23 cellular contexts compared by ENCODE assay signal in the genomic region with DNA sequence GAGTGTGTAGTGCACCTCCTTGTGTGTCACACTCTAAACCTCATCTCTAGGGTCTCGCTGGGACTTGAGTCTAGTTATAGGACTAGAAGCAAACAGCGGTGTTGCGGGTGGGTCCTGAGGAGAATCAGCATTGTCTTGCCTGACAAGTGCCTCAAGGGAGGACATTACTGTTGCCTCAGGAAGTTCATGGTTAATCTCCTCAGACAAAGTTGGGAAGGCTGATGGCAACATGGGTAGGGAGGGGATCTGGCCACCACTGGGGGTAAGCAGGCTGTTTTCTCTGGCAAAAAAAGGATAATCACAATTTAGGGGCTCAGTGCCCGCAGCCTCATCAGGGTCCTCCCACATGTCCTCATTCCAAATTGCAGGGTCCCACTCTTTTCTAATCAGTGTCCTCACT. TPM values are rescaled to one million over a fixed set of nuclear protein-coding genes. Genes with fewer than 3 reads are reported as not detected.
DNase-seq lines count a peak whose midpoint lies in the region; ATAC-seq, FAIRE-seq and TF ChIP-seq lines count a peak whose summit lies in the region.
"Had no signal": no experiment of that assay in that cellular context is flagged by ENCODE, and none has a peak within 500 bp of the region (broad histone marks: within the 10 kb centered on the region; RNA-seq: fewer than 3 reads in every experiment).

No MANE protein-coding gene starts in this region.

- no peak overlapping the region for H3K9ac ChIP-seq in astrocyte (ENCODE audit: low read length)
- H3K9ac ChIP-seq: BLaER1 had no signal

- H3K27ac ChIP-seq in astrocyte (ENCODE audit: low read depth, low read length) (no peak overlapping the region), coronary artery (no peak overlapping the region), vagina (no peak overlapping the region)
- H3K27ac ChIP-seq: BLaER1, C4-2B had no signal

- no peak overlapping the region for H3K4me2 ChIP-seq in astrocyte (ENCODE audit: low read length)
- H3K4me2 ChIP-seq: BLaER1 had no signal

- peak; percentile 37 for FAIRE-seq in astrocyte (lab: Jason Lieb, UNC)
- FAIRE-seq: A204.1, D721Med, G401.6, GM12891 had no signal

- no peaks in the 10 kb centered on the region for H3K27me3 Mint-ChIP-seq in astrocyte (ENCODE audit: low read depth, unreplicated experiment)
- no peaks in the 10 kb centered on the region for H3K27me3 Mint-ChIP-seq in osteocyte (ENCODE audit: unreplicated experiment)
- H3K27me3 Mint-ChIP-seq: CD4-positive, alpha-beta T cell had no signal

- H3K4me3 ChIP-seq in astrocyte (ENCODE audit: insufficient read depth, low read depth, low read length) (no peak overlapping the region), coronary artery (no peak overlapping the region), vagina (no peak overlapping the region)
- H3K4me3 ChIP-seq: BLaER1 had no signal

- H3K27ac Mint-ChIP-seq in astrocyte (ENCODE audit: unreplicated experiment) (no peak overlapping the region), osteocyte (ENCODE audit: unreplicated experiment) (no peak overlapping the region)
- H3K27ac Mint-ChIP-seq: CD4-positive, alpha-beta T cell; CD8-positive, alpha-beta T cell had no signal

- ATAC-seq in GM19397 (IDR thresholded peaks at IDR 0.05; ENCODE audit: unreplicated experiment) (no peak), HG02571 (IDR thresholded peaks at IDR 0.05; ENCODE audit: unreplicated experiment) (no peak), GM18867 (IDR thresholded peaks at IDR 0.05; ENCODE audit: unreplicated experiment) (no peak)
- ATAC-seq: CD8-positive, alpha-beta T cell had no signal

- H3K4me1 ChIP-seq in astrocyte (ENCODE audit: insufficient read depth, low read length), result no peaks in the 10 kb centered on the region
- H3K4me1 ChIP-seq in vagina, result no peaks in the 10 kb centered on the region
- H3K4me1 ChIP-seq: BE2C, BLaER1, Caco-2 had no signal

- H4K20me1 ChIP-seq in astrocyte (ENCODE audit: insufficient read depth, low read length), result no peaks in the 10 kb centered on the region
- H4K20me1 ChIP-seq: BLaER1 had no signal

- H3K4me1 Mint-ChIP-seq in astrocyte (ENCODE audit: low read depth, unreplicated experiment) (no peaks in the 10 kb centered on the region), osteocyte (ENCODE audit: unreplicated experiment) (no peaks in the 10 kb centered on the region)

- no peak for TF ChIP-seq POLR2A in vagina (IDR thresholded peaks at IDR 0.05)

- TF ChIP-seq CTCF in astrocyte (IDR thresholded peaks at IDR 0.05; ENCODE audit: insufficient read depth, low read depth, low read length) (no peak), coronary artery (IDR thresholded peaks at IDR 0.05) (no peak), osteocyte (IDR thresholded peaks at IDR 0.05) (no peak), vagina (IDR thresholded peaks at IDR 0.05) (no peak)

- intact Hi-C loops in vagina (cut with DNase I), result no loop called here

- H3K9me3 Mint-ChIP-seq in astrocyte (ENCODE audit: unreplicated experiment) (no peaks in the 10 kb centered on the region), osteocyte (ENCODE audit: unreplicated experiment) (peaks cover 9% of the 10 kb centered on the region)
- H3K9me3 Mint-ChIP-seq: CD4-positive, alpha-beta T cell; CD8-positive, alpha-beta T cell had no signal

- H3K27me3 ChIP-seq in astrocyte (ENCODE audit: insufficient read depth, low read length) (no peaks in the 10 kb centered on the region), vagina (no peaks in the 10 kb centered on the region)
- H3K27me3 ChIP-seq: BE2C had no signal

- H3K4me3 Mint-ChIP-seq in astrocyte (ENCODE audit: unreplicated experiment) (no peak overlapping the region), osteocyte (ENCODE audit: unreplicated experiment) (no peak overlapping the region)
- H3K4me3 Mint-ChIP-seq: CD4-positive, alpha-beta T cell; CD8-positive, alpha-beta T cell had no signal

- H2AFZ ChIP-seq in astrocyte (ENCODE audit: low read depth, low read length), result no peak overlapping the region

- no peaks in the 10 kb centered on the region for H3K36me3 ChIP-seq in astrocyte (ENCODE audit: insufficient read depth, low read length)
- no peaks in the 10 kb centered on the region for H3K36me3 ChIP-seq in vagina
- H3K36me3 ChIP-seq: BE2C, BLaER1 had no signal

- H3K36me3 Mint-ChIP-seq in astrocyte (ENCODE audit: low read depth, unreplicated experiment) (no peaks in the 10 kb centered on the region), osteocyte (ENCODE audit: unreplicated experiment) (no peaks in the 10 kb centered on the region)
- H3K36me3 Mint-ChIP-seq: CD8-positive, alpha-beta T cell had no signal

- H3K9me3 ChIP-seq in astrocyte (ENCODE audit: insufficient read depth, low read depth, low read length) (no peaks in the 10 kb centered on the region), vagina (no peaks in the 10 kb centered on the region)
- H3K9me3 ChIP-seq: BE2C, BLaER1, Caco-2 had no signal

- no peak for DNase-seq in astrocyte (ENCODE audit: low read depth)
- DNase-seq in coronary artery (ENCODE audit: low spot score), result peak; percentile 19
- peak; percentile 32 for DNase-seq in osteocyte (ENCODE audit: extremely low spot score, unreplicated experiment)
- peak; percentile 60 to 72 for DNase-seq in vagina (ENCODE audit: extremely low spot score in 2 of 2)
- DNase-seq: 8988T; ACHN; BE2C; Caco-2; Calu3; CD4-positive, alpha-beta T cell; DMS79 treated with DMSO at 0.1 percent for 48 hours; GF-D8 had no signal

- H3K79me2 ChIP-seq in astrocyte (ENCODE audit: insufficient read depth, low read length), result no peaks in the 10 kb centered on the region

RNA-seq across cellular contexts. Expression of a gene that starts 12.4 kb away (rescaled TPM):
- total RNA-seq in astrocyte (0.16 TPM in 1 of 2 replicates, not detected in the other), osteocyte (not detected in 2 replicates), vagina (not detected)
- total RNA-seq: A673; Caco-2; Calu3; CD4-positive, alpha-beta T cell; CD8-positive, alpha-beta T cell had no signal

RNA-seq across cellular contexts. Expression of a gene that starts 12.5 kb away (rescaled TPM):
- total RNA-seq in astrocyte, result 5.4 and 6.5 TPM in 2 replicates
- total RNA-seq in osteocyte, result 4.8 and 5.0 TPM in 2 replicates
- total RNA-seq in vagina, result 4.9 TPM
